Comparison of ENCODE assay signal across 1 cellular context in the genomic region with DNA sequence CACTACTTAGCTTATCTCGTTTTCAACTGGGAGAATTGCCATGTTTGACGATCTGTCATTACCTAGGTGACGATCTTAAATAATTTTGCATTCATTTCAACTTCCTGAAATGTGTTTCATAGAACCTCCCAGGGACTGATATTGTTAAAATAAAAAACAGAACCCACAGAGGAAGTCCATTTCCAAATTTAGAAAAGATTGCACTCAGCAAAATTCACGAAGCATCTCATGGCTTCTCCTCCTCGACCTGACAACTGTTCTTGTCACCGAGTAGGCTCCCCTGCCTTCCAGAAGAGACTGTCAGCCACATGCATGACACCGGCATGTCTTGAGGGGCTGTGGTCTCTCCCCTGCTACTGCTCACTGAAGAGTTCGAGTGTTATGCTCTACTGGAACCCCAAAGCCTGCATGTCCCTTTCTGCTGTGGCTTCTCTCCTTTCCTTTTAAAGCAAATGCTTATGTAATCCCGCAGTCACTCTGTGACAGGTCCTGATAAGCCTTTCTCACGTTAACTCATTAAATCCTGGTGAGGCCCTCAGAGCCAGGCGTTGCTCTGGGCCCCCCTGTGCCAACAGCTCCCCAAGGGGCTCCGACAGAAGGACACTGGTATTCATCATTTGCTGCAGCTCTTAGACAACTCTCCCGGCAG.
TF ChIP-seq lines count a peak whose summit lies in the region.

No MANE protein-coding gene starts in this region.

TF ChIP-seq in K562, 482 proteins besides CTCF, POLR2A, EP300 and RAD21 (continued from another document):
- TF ChIP-seq, protein P1, sequence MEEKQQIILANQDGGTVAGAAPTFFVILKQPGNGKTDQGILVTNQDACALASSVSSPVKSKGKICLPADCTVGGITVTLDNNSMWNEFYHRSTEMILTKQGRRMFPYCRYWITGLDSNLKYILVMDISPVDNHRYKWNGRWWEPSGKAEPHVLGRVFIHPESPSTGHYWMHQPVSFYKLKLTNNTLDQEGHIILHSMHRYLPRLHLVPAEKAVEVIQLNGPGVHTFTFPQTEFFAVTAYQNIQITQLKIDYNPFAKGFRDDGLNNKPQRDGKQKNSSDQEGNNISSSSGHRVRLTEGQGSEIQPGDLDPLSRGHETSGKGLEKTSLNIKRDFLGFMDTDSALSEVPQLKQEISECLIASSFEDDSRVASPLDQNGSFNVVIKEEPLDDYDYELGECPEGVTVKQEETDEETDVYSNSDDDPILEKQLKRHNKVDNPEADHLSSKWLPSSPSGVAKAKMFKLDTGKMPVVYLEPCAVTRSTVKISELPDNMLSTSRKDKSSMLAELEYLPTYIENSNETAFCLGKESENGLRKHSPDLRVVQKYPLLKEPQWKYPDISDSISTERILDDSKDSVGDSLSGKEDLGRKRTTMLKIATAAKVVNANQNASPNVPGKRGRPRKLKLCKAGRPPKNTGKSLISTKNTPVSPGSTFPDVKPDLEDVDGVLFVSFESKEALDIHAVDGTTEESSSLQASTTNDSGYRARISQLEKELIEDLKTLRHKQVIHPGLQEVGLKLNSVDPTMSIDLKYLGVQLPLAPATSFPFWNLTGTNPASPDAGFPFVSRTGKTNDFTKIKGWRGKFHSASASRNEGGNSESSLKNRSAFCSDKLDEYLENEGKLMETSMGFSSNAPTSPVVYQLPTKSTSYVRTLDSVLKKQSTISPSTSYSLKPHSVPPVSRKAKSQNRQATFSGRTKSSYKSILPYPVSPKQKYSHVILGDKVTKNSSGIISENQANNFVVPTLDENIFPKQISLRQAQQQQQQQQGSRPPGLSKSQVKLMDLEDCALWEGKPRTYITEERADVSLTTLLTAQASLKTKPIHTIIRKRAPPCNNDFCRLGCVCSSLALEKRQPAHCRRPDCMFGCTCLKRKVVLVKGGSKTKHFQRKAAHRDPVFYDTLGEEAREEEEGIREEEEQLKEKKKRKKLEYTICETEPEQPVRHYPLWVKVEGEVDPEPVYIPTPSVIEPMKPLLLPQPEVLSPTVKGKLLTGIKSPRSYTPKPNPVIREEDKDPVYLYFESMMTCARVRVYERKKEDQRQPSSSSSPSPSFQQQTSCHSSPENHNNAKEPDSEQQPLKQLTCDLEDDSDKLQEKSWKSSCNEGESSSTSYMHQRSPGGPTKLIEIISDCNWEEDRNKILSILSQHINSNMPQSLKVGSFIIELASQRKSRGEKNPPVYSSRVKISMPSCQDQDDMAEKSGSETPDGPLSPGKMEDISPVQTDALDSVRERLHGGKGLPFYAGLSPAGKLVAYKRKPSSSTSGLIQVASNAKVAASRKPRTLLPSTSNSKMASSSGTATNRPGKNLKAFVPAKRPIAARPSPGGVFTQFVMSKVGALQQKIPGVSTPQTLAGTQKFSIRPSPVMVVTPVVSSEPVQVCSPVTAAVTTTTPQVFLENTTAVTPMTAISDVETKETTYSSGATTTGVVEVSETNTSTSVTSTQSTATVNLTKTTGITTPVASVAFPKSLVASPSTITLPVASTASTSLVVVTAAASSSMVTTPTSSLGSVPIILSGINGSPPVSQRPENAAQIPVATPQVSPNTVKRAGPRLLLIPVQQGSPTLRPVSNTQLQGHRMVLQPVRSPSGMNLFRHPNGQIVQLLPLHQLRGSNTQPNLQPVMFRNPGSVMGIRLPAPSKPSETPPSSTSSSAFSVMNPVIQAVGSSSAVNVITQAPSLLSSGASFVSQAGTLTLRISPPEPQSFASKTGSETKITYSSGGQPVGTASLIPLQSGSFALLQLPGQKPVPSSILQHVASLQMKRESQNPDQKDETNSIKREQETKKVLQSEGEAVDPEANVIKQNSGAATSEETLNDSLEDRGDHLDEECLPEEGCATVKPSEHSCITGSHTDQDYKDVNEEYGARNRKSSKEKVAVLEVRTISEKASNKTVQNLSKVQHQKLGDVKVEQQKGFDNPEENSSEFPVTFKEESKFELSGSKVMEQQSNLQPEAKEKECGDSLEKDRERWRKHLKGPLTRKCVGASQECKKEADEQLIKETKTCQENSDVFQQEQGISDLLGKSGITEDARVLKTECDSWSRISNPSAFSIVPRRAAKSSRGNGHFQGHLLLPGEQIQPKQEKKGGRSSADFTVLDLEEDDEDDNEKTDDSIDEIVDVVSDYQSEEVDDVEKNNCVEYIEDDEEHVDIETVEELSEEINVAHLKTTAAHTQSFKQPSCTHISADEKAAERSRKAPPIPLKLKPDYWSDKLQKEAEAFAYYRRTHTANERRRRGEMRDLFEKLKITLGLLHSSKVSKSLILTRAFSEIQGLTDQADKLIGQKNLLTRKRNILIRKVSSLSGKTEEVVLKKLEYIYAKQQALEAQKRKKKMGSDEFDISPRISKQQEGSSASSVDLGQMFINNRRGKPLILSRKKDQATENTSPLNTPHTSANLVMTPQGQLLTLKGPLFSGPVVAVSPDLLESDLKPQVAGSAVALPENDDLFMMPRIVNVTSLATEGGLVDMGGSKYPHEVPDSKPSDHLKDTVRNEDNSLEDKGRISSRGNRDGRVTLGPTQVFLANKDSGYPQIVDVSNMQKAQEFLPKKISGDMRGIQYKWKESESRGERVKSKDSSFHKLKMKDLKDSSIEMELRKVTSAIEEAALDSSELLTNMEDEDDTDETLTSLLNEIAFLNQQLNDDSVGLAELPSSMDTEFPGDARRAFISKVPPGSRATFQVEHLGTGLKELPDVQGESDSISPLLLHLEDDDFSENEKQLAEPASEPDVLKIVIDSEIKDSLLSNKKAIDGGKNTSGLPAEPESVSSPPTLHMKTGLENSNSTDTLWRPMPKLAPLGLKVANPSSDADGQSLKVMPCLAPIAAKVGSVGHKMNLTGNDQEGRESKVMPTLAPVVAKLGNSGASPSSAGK (IDR thresholded peaks at IDR 0.05) = peak; percentile 48
- no peak for TF ChIP-seq CHD2 (IDR thresholded peaks at IDR 0.05; ENCODE audit: low read depth, low read length)
- TF ChIP-seq MCM5 (IDR thresholded peaks at IDR 0.05; ENCODE audit: low read depth) = no peak
- TF ChIP-seq, protein P2, sequence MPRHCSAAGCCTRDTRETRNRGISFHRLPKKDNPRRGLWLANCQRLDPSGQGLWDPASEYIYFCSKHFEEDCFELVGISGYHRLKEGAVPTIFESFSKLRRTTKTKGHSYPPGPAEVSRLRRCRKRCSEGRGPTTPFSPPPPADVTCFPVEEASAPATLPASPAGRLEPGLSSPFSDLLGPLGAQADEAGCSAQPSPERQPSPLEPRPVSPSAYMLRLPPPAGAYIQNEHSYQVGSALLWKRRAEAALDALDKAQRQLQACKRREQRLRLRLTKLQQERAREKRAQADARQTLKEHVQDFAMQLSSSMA (CRISPR knock-in tag; IDR thresholded peaks at IDR 0.05) = no peak
- 0 out of 4 replicates have a peak, but pooled peaks of 1 of the 2 experiments have one; percentile 30 for TF ChIP-seq TEAD1 (CRISPR knock-in tag; IDR thresholded peaks at IDR 0.05)
- no peak for TF ChIP-seq OTX1 (CRISPR knock-in tag; IDR thresholded peaks at IDR 0.05)
- no peak for TF ChIP-seq MCM7 (IDR thresholded peaks at IDR 0.05)
- 0 out of 2 replicates have a peak, but pooled peaks have one; percentile 54 for TF ChIP-seq PHB (CRISPR knock-in tag; IDR thresholded peaks at IDR 0.05)
- TF ChIP-seq MYNN (IDR thresholded peaks at IDR 0.05) = no peak
- no peak for TF ChIP-seq MYNN (CRISPR knock-in tag; IDR thresholded peaks at IDR 0.05)
- TF ChIP-seq HDAC2 (IDR thresholded peaks at IDR 0.05) = peak; percentile 46; the same call in 1 of the 2 replicates
- no peak for TF ChIP-seq DDX20 (tag; IDR thresholded peaks at IDR 0.05; ENCODE audit: low read depth)
